ENCODE assay signal across 9 cellular contexts in genomic region chr18:62420151-62420512, GRCh38.
DNase-seq lines count a peak whose midpoint lies in the region; ATAC-seq and TF ChIP-seq lines count a peak whose summit lies in the region.
"Had no signal": no experiment of that assay in that cellular context is flagged by ENCODE, and none has a peak within 500 bp of the region (broad histone marks: within the 10 kb centered on the region; RNA-seq: fewer than 3 reads in every experiment).

No MANE protein-coding gene starts in this region.

- intact Hi-C loops in activated CD4-positive, alpha-beta memory T cell treated with anti-CD3 and anti-CD28 coated beads for 36 hours (cut with micrococcal nuclease): loop anchor here (1.0 to 2.0 kb wide), 12 partner anchors 24 to 741 kb away; partner anchors contain the start of genes PIGN, RELCH and TNFRSF11A
- intact Hi-C loops in vagina (cut with DNase I): no loop called here
- intact Hi-C loops in head of caudate nucleus (cut with DNase I): no loop called here

- no peak for TF ChIP-seq POLR2A in vagina (IDR thresholded peaks at IDR 0.05)

- peaks cover 6% of the 10 kb centered on the region for H3K27me3 Mint-ChIP-seq in activated CD4-positive, alpha-beta memory T cell treated with anti-CD3 and anti-CD28 coated beads for 36 hours
- H3K27me3 Mint-ChIP-seq in immature natural killer cell (ENCODE audit: low read depth in 3 of 3): peaks cover 2 to 6% (median 3%) of the 10 kb centered on the region in 3 donors

- peak; percentile 11 for DNase-seq in stimulated activated CD4-positive, alpha-beta T cell treated with anti-CD3 and anti-CD28 coated beads, Interleukin-12 subunit alpha, Interleukin-12 subunit beta, amount 100 ng/mL, for 4 hours
- DNase-seq in stimulated activated CD4-positive, alpha-beta T cell treated with anti-CD3 and anti-CD28 coated beads, Interleukin-4, amount 100 ng/mL, for 1 hour: no peak
- DNase-seq in activated CD4-positive, alpha-beta memory T cell treated with anti-CD3 and anti-CD28 coated beads for 36 hours: peak; percentile 27
- DNase-seq in immature natural killer cell: no peak
- no peak for DNase-seq in vagina (ENCODE audit: extremely low spot score in 2 of 2)
- DNase-seq in dedifferentiated amniotic fluid mesenchymal stem cell (ENCODE audit: extremely low spot score): no peak
- DNase-seq in head of caudate nucleus: no peak

- POLR2A ChIA-PET in activated CD4-positive, alpha-beta memory T cell treated with anti-CD3 and anti-CD28 coated beads for 36 hours (lab: Charles Lee): interaction anchor here (1.0 to 1.4 kb wide), 3 partner anchors 85 to 137 kb away, joined by 3 to 9 read pairs (median 6); partner anchors contain the start of gene ZCCHC2

- peaks cover 4% of the 10 kb centered on the region for H3K4me1 ChIP-seq in vagina

- peaks cover 2% of the 10 kb centered on the region for H3K9me3 Mint-ChIP-seq in activated CD4-positive, alpha-beta memory T cell treated with anti-CD3 and anti-CD28 coated beads for 36 hours
- H3K9me3 Mint-ChIP-seq in immature natural killer cell: no peaks in the 10 kb centered on the region

- H3K4me1 Mint-ChIP-seq in activated CD4-positive, alpha-beta memory T cell treated with anti-CD3 and anti-CD28 coated beads for 36 hours (ENCODE audit: low read depth): peaks cover 40% of the 10 kb centered on the region
- peaks cover 19 to 20% of the 10 kb centered on the region in 2 donors for H3K4me1 Mint-ChIP-seq in immature natural killer cell

- ATAC-seq in GM19035 (IDR thresholded peaks at IDR 0.05; ENCODE audit: unreplicated experiment): no peak

- no peaks in the 10 kb centered on the region for H3K9me3 ChIP-seq in vagina

- H3K36me3 ChIP-seq in vagina: no peaks in the 10 kb centered on the region

- peak overlapping the region; percentile 54 for H3K4me3 Mint-ChIP-seq in activated CD4-positive, alpha-beta memory T cell treated with anti-CD3 and anti-CD28 coated beads for 36 hours
- peak overlapping the region; percentile 68 to 87 (median 83) for H3K4me3 Mint-ChIP-seq in immature natural killer cell

- no peak for TF ChIP-seq CTCF in vagina (IDR thresholded peaks at IDR 0.05)

- peaks cover 2% of the 10 kb centered on the region for H3K36me3 Mint-ChIP-seq in activated CD4-positive, alpha-beta memory T cell treated with anti-CD3 and anti-CD28 coated beads for 36 hours
- H3K36me3 Mint-ChIP-seq in immature natural killer cell: peaks cover 0 to 5% (median 5%) of the 10 kb centered on the region in 3 donors

- peak overlapping the region; percentile 46 for H3K27ac ChIP-seq in vagina
- H3K27ac ChIP-seq: SK-N-MC had no signal

- H3K27ac Mint-ChIP-seq in activated CD4-positive, alpha-beta memory T cell treated with anti-CD3 and anti-CD28 coated beads for 36 hours: peak overlapping the region; percentile 98
- H3K27ac Mint-ChIP-seq in immature natural killer cell: peak overlapping the region; percentile 85 to 90 (median 89)

- no peaks in the 10 kb centered on the region for H3K27me3 ChIP-seq in vagina

- CTCF ChIA-PET in activated CD4-positive, alpha-beta memory T cell treated with anti-CD3 and anti-CD28 coated beads for 36 hours (lab: Charles Lee): interaction anchor here (0.9 to 1.9 kb wide), 5 partner anchors 10 to 108 kb away, joined by 3 to 8 read pairs (median 4); no protein-coding TSS in a partner anchor

- no peak overlapping the region for H3K4me3 ChIP-seq in vagina
- H3K4me3 ChIP-seq: SK-N-MC had no signal

Comparison
In these comparisons a context has a peak if more than half of its experiments do, and no peak if none do; other contexts are left out.
1. DNase-seq: peak in stimulated activated CD4-positive, alpha-beta T cell treated with anti-CD3 and anti-CD28 coated beads, Interleukin-12 subunit alpha, Interleukin-12 subunit beta, amount 100 ng/mL, for 4 hours (single experiment) and activated CD4-positive, alpha-beta memory T cell treated with anti-CD3 and anti-CD28 coated beads for 36 hours (single experiment); none in stimulated activated CD4-positive, alpha-beta T cell treated with anti-CD3 and anti-CD28 coated beads, Interleukin-4, amount 100 ng/mL, for 1 hour (single experiment), immature natural killer cell (0 of 3), vagina (0 of 2), dedifferentiated amniotic fluid mesenchymal stem cell (single experiment) and head of caudate nucleus (0 of 42).